ENCODE assay signal across 8 cellular contexts in genomic region chr11:85685820-85686459, GRCh38. TPM values are rescaled to one million over a fixed set of nuclear protein-coding genes. Genes with fewer than 3 reads are reported as not detected.
A peak's percentile ranks its signal among the peaks of the same experiment; 100 is the strongest.
DNase-seq lines count a peak whose midpoint lies in the region; ATAC-seq and TF ChIP-seq lines count a peak whose summit lies in the region.

Gene CCDC89, minus strand, starts transcription at chr11:85686195. Its CDS starts 65 bp downstream, at chr11:85686130.

- H3K4me3 ChIP-seq in duodenal mucosa (ENCODE audit: low read depth in 1 of 2, low read length in 2 of 2): peak within 1 kb of the TSS; percentile 29 to 56
- peak within 1 kb of the TSS; percentile 40 to 41 for H3K4me3 ChIP-seq in vagina

- no peaks in the 10 kb centered on the region for H3K36me3 ChIP-seq in duodenal mucosa (ENCODE audit: control insufficient read depth in 1 of 2, insufficient read depth in 2 of 2, low read length in 2 of 2)
- no peaks in the 10 kb centered on the region for H3K36me3 ChIP-seq in vagina

- H3K9ac ChIP-seq in duodenal mucosa (ENCODE audit: low read depth in 1 of 2, low read length in 2 of 2): peak within 1 kb of the TSS; percentile 13 to 30

- no peak for ATAC-seq in HG02763 (IDR thresholded peaks at IDR 0.05; ENCODE audit: unreplicated experiment)
- no peak for ATAC-seq in HG03108 (IDR thresholded peaks at IDR 0.05; ENCODE audit: unreplicated experiment)

- H3K9me3 ChIP-seq in duodenal mucosa (ENCODE audit: control insufficient read depth in 1 of 2, low read length in 2 of 2): no peaks in the 10 kb centered on the region
- H3K9me3 ChIP-seq in vagina: no peaks in the 10 kb centered on the region

- intact Hi-C loops in vagina (cut with DNase I): no loop called here

- DNase-seq in DMS114 treated with DMSO at 0.1 percent for 48 hours (lab: John Stamatoyannopoulos, UW; ENCODE audit: unreplicated experiment) (peak; percentile 92), NCI-H345 treated with DMSO at 0.1 percent for 48 hours (lab: John Stamatoyannopoulos, UW; ENCODE audit: unreplicated experiment) (peak; percentile 94), medulla oblongata (ENCODE audit: extremely low spot score) (peak; percentile 94), vagina (ENCODE audit: extremely low spot score in 2 of 2) (peak in 1 of 2 donors; percentile 95)
- no peak for DNase-seq in activated naive CD4-positive, alpha-beta T cell treated with Interleukin-2 at 50 U/mL for 16 hours

- H3K27ac ChIP-seq in duodenal mucosa (ENCODE audit: low read depth, low read length) (peak within 1 kb of the TSS; percentile 65), vagina (peak within 1 kb of the TSS; percentile 71)

- TF ChIP-seq POLR2A in vagina (IDR thresholded peaks at IDR 0.05): no peak

- H3K4me1 ChIP-seq in duodenal mucosa (ENCODE audit: control insufficient read depth in 1 of 2, insufficient read depth in 2 of 2, low read length in 2 of 2): peaks cover 3 to 5% of the 10 kb centered on the region in 2 donors
- H3K4me1 ChIP-seq in vagina: peaks cover 12% of the 10 kb centered on the region

- H3K27me3 ChIP-seq in duodenal mucosa (ENCODE audit: control insufficient read depth in 1 of 2, insufficient read depth in 2 of 2, low read length in 2 of 2): no peaks in the 10 kb centered on the region
- H3K27me3 ChIP-seq in vagina: no peaks in the 10 kb centered on the region

- no peak for TF ChIP-seq CTCF in vagina (IDR thresholded peaks at IDR 0.05)

RNA-seq across cellular contexts. Expression of gene CCDC89, which starts in this region (rescaled TPM):
- total RNA-seq in vagina: not detected
